11 cellular contexts compared by ENCODE assay signal in the genomic region with DNA sequence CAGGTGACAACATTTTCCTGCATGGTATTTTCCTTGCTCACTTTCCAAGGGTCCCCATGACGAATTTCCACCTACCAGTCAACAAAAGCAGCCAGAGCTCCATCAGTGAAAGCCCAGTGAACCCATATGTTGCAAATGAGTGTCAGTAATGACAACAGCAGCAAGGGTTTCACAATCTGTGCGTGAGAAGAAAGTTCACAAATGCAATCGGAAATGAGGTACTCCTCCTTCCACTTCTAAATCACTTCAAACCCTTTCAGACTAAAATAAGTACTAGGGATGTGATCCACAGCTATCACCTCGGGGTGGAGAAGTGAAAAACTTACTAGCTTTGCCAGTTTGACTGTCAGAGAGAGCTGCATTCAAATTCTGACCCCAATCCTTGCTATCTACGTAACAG. TPM values are rescaled to one million over a fixed set of nuclear protein-coding genes. Genes with fewer than 3 reads are reported as not detected.
DNase-seq lines count a peak whose midpoint lies in the region; ATAC-seq and TF ChIP-seq lines count a peak whose summit lies in the region.
"Had no signal": no experiment of that assay in that cellular context is flagged by ENCODE, and none has a peak within 500 bp of the region (broad histone marks: within the 10 kb centered on the region; RNA-seq: fewer than 3 reads in every experiment).

No MANE protein-coding gene starts in this region.

- in situ Hi-C loops in KBM-7 (cut with MboI; ENCODE audit: low pct_unique_long_range_greater_than_20kb, low sequenced_read_pairs), result no loop called here

- no peak overlapping the region for H3K4me3 Mint-ChIP-seq in chondrocyte (ENCODE audit: unreplicated experiment)
- H3K4me3 Mint-ChIP-seq: CD4-positive, alpha-beta T cell; T-helper 1 cell treated with Interleukin-12 subunit alpha and Interleukin-12 subunit beta and Interleukin-4 antibody, amounts not matched to agents 30 μg/mL and 1 μg/mL, for 36 hours had no signal

- H3K27me3 Mint-ChIP-seq in chondrocyte (ENCODE audit: low read depth), result no peaks in the 10 kb centered on the region

- ATAC-seq in GM21515 (IDR thresholded peaks at IDR 0.05; ENCODE audit: unreplicated experiment), result peak; percentile 71
- no peak for ATAC-seq in GM19023 (IDR thresholded peaks at IDR 0.05; ENCODE audit: unreplicated experiment)
- no peak for ATAC-seq in HG03025 (IDR thresholded peaks at IDR 0.05; ENCODE audit: low FRiP score, unreplicated experiment)

- H3K27ac Mint-ChIP-seq in chondrocyte (ENCODE audit: unreplicated experiment), result no peak overlapping the region
- H3K27ac Mint-ChIP-seq: CD4-positive, alpha-beta T cell; T-helper 1 cell treated with Interleukin-12 subunit alpha and Interleukin-12 subunit beta and Interleukin-4 antibody, amounts not matched to agents 30 μg/mL and 1 μg/mL, for 36 hours had no signal

- DNase-seq in EH (ENCODE audit: low read depth) (peak; percentile 7), KBM-7 (peak; percentile 33), epithelial cell of prostate (ENCODE audit: low read depth, low spot score) (no peak), chondrocyte (ENCODE audit: low spot score) (no peak), Ammon's horn (ENCODE audit: low spot score) (no peak)
- DNase-seq: CD4-positive, alpha-beta T cell; NCI-H2171 had no signal

- H3K36me3 Mint-ChIP-seq in chondrocyte (ENCODE audit: low read depth), result no peaks in the 10 kb centered on the region

- H3K9me3 Mint-ChIP-seq in chondrocyte (ENCODE audit: low read depth), result no peaks in the 10 kb centered on the region
- H3K9me3 Mint-ChIP-seq: CD4-positive, alpha-beta T cell; T-helper 1 cell treated with Interleukin-12 subunit alpha and Interleukin-12 subunit beta and Interleukin-4 antibody, amounts not matched to agents 30 μg/mL and 1 μg/mL, for 36 hours had no signal

- peaks cover 2% of the 10 kb centered on the region for H3K4me1 Mint-ChIP-seq in chondrocyte (ENCODE audit: low read depth)

- peak overlapping the region; percentile 9 for H3K27ac ChIP-seq in epithelial cell of prostate

- TF ChIP-seq CTCF in chondrocyte (IDR thresholded peaks at IDR 0.05), result no peak

RNA-seq across cellular contexts. Expression of gene BET1, which starts 55.6 kb away (rescaled TPM):
- total RNA-seq in chondrocyte, result 28.4 to 32.3 TPM (median 29.5 TPM) in 3 replicates

Comparison
In these comparisons a context has a peak if more than half of its experiments do, and no peak if none do; other contexts are left out.
1. DNase-seq: peak in EH (single experiment) and KBM-7 (single experiment); none in epithelial cell of prostate (single experiment), chondrocyte (single experiment) and Ammon's horn (single experiment).